Comparison of ENCODE assay signal across 8 cellular contexts in genomic region chr1:99766378-99766800, GRCh38. TPM values are rescaled to one million over a fixed set of nuclear protein-coding genes. Genes with fewer than 3 reads are reported as not detected.
A peak's percentile ranks its signal among the peaks of the same experiment; 100 is the strongest.
DNase-seq lines count a peak whose midpoint lies in the region; ATAC-seq and TF ChIP-seq lines count a peak whose summit lies in the region.

TSS of gene FRRS1 (minus strand) at chr1:99766635. CDS start at chr1:99748768, 17,867 bp downstream.

- H3K27ac Mint-ChIP-seq in Caco-2 (ENCODE audit: unreplicated experiment): peak within 1 kb of the TSS; percentile 96

- H3K27ac ChIP-seq in transverse colon: peak within 1 kb of the TSS; percentile 80 to 88 (median 84)

- no peaks in the 10 kb centered on the region for H3K27me3 ChIP-seq in Caco-2 (replicated peaks; ENCODE audit: control insufficient read depth, insufficient read depth, low read length)
- H3K27me3 ChIP-seq in mononuclear cell (ENCODE audit: insufficient read depth, low read length): no peaks in the 10 kb centered on the region
- no peaks in the 10 kb centered on the region for H3K27me3 ChIP-seq in transverse colon

- no peaks in the 10 kb centered on the region for H3K9me3 ChIP-seq in Caco-2
- no peaks in the 10 kb centered on the region for H3K9me3 ChIP-seq in mononuclear cell (ENCODE audit: low read depth, low read length)
- H3K9me3 ChIP-seq in transverse colon: no peaks in the 10 kb centered on the region

- H3K4me1 Mint-ChIP-seq in Caco-2 (ENCODE audit: low read depth, unreplicated experiment): no peaks in the 10 kb centered on the region

- peak within 1 kb of the TSS; percentile 95 for H3K4me3 Mint-ChIP-seq in Caco-2 (ENCODE audit: unreplicated experiment)

- H3K36me3 ChIP-seq in Caco-2 (ENCODE audit: control insufficient read depth, insufficient read depth, low read length): no peaks in the 10 kb centered on the region
- no peaks in the 10 kb centered on the region for H3K36me3 ChIP-seq in transverse colon

- TF ChIP-seq CTCF in Caco-2 (IDR thresholded peaks at IDR 0.05; ENCODE audit: insufficient read depth in 1 of 2, low read depth in 1 of 2, low read length in 1 of 2, severe bottlenecking in 1 of 2, unreplicated experiment in 1 of 2): no peak
- no peak for TF ChIP-seq CTCF in epithelial cell of proximal tubule (conservative IDR thresholded peaks at IDR 0.05; ENCODE audit: low read depth, low read length)
- no peak for TF ChIP-seq CTCF in transverse colon (IDR thresholded peaks at IDR 0.05)

- H3K4me3 ChIP-seq in Caco-2 (ENCODE audit: low read depth, low read length) (peak within 1 kb of the TSS; percentile 51), epithelial cell of proximal tubule (ENCODE audit: low read depth, low read length) (peak within 1 kb of the TSS; percentile 57), mononuclear cell (ENCODE audit: low read length) (peak within 1 kb of the TSS; percentile 75), transverse colon (peak within 1 kb of the TSS; percentile 33 to 59 (median 50))

- POLR2A ChIA-PET in Caco-2 (lab: Charles Lee): interaction anchor here (0.5 to 0.8 kb wide), 2 partner anchors 84 to 484 kb away, joined by 3 read pairs; no protein-coding TSS in a partner anchor

- BruUV-seq in Caco-2 (replicated peaks; lab: Mats Ljungman, UMichigan): no TSS peak

- H3K9me3 Mint-ChIP-seq in Caco-2 (ENCODE audit: unreplicated experiment): no peaks in the 10 kb centered on the region

- TF ChIP-seq POLR2A in GM19099 (IDR thresholded peaks at IDR 0.05; ENCODE audit: extremely low read depth, insufficient read length, low read depth) (peak; percentile 77), transverse colon (IDR thresholded peaks at IDR 0.05) (peak; percentile 65)

- intact Hi-C loops in Caco-2 (cut with micrococcal nuclease; ENCODE audit: unreplicated experiment): loop anchor here (2.0 kb wide), 1 partner anchor 28 kb away; no protein-coding TSS in a partner anchor
- intact Hi-C loops in transverse colon (cut with DNase I; ENCODE audit: low total_unique reads): no loop called here

- WGBS in transverse colon (ENCODE audit: low coverage in 1 of 2), 2 donors: 0% methylated on average over 10 of the region's 10 CpGs; no CpG with 5 or more reads in 1 of the 2 donors

- CTCF ChIA-PET in Caco-2 (lab: Charles Lee): no interaction called here

- H3K27me3 Mint-ChIP-seq in Caco-2 (ENCODE audit: insufficient read depth, unreplicated experiment): no peaks in the 10 kb centered on the region

- no peak for TF ChIP-seq EP300 in transverse colon (IDR thresholded peaks at IDR 0.05; ENCODE audit: low read depth)

- H3K36me3 Mint-ChIP-seq in Caco-2 (ENCODE audit: insufficient read depth, unreplicated experiment): peaks cover 6% of the 10 kb centered on the region

- H3K4me1 ChIP-seq in Caco-2 (peaks cover 15% of the 10 kb centered on the region), mononuclear cell (ENCODE audit: insufficient read depth, low read length) (peaks cover 4% of the 10 kb centered on the region), transverse colon (peaks cover 0 to 29% (median 8%) of the 10 kb centered on the region in 4 donors)

- DNase-seq in Caco-2: peak; percentile 67 to 68
- peak; percentile 44 for DNase-seq in NCI-H226
- peak; percentile 38 for DNase-seq in activated CD4-positive, alpha-beta T cell treated with anti-CD3 and anti-CD28 coated beads for 48 hours
- peak; percentile 83 for DNase-seq in epithelial cell of proximal tubule (ENCODE audit: low read depth)
- DNase-seq in transverse colon: peak; percentile 75

- ATAC-seq in HG03159 (IDR thresholded peaks at IDR 0.05; ENCODE audit: unreplicated experiment): peak; percentile 93

- in situ Hi-C loops in transverse colon (cut with MboI; ENCODE audit: low pct_ligation_motif_present in 1 of 4, low pct_unique_long_range_greater_than_20kb in 1 of 4, low sequenced_read_pairs in 3 of 4): no loop called here

RNA-seq across cellular contexts. Expression of gene FRRS1, which starts in this region (rescaled TPM):
- total RNA-seq in Caco-2 (2022) (9.6 and 11.1 TPM in 2 replicates), epithelial cell of proximal tubule (3.1 and 3.3 TPM in 2 replicates), mononuclear cell (2.1 TPM), transverse colon (10 to 100 TPM in 2 of 4 donors, 1 to 10 TPM in 2; 3.0 to 32.4 (median 18.9) TPM)

Comparison
In these comparisons a context has a peak if more than half of its experiments do, and no peak if none do; other contexts are left out.
1. Peak in every context shown above with its lines: DNase-seq, ATAC-seq, H3K4me3 ChIP-seq and H3K27ac ChIP-seq.